In genomic region chr1:201750934-201751333, GRCh38 we compare ENCODE assay signal across 16 cellular contexts.
DNase-seq lines count a peak whose midpoint lies in the region; ATAC-seq and TF ChIP-seq lines count a peak whose summit lies in the region.
"Had no signal": no experiment of that assay in that cellular context is flagged by ENCODE, and none has a peak within 500 bp of the region (broad histone marks: within the 10 kb centered on the region; RNA-seq: fewer than 3 reads in every experiment).

No MANE protein-coding gene starts in this region.

- H3K27me3 ChIP-seq in fibroblast of lung (ENCODE audit: control insufficient read depth, insufficient read depth, low read length) (no peaks in the 10 kb centered on the region), thoracic aorta (replicated peaks; ENCODE audit: insufficient read depth) (no peaks in the 10 kb centered on the region)
- H3K27me3 ChIP-seq: gastroesophageal sphincter, Peyer's patch, testis had no signal

- no peak overlapping the region for H3K9ac ChIP-seq in fibroblast of lung (ENCODE audit: insufficient read depth, low read length)

- no peak overlapping the region for H3K4me2 ChIP-seq in fibroblast of lung (ENCODE audit: extremely low read depth, insufficient read depth, low read length)

- H3K4me1 ChIP-seq in fibroblast of lung (ENCODE audit: control insufficient read depth, extremely low read depth, insufficient read depth, low read length) (peaks cover 62% of the 10 kb centered on the region), thoracic aorta (ENCODE audit: control insufficient read depth in 1 of 2, low read depth in 2 of 2) (peaks cover 83 to 100% of the 10 kb centered on the region in 2 donors)
- H3K4me1 ChIP-seq: Peyer's patch, testis had no signal

- H3K9me3 ChIP-seq in fibroblast of lung (ENCODE audit: control insufficient read depth, insufficient read depth, low read depth, low read length): no peaks in the 10 kb centered on the region
- no peaks in the 10 kb centered on the region for H3K9me3 ChIP-seq in thoracic aorta
- H3K9me3 ChIP-seq: gastroesophageal sphincter, Peyer's patch, testis had no signal

- ATAC-seq in activated CD8-positive, alpha-beta T cell treated with anti-CD3 and anti-CD28 coated beads for 36 hours: no peak
- no peak for ATAC-seq in activated CD8-positive, alpha-beta T cell treated with anti-CD3 and anti-CD28 coated beads, Interleukin-2, amount 10 ng/mL, durations not matched to agents 7 days and 5 days
- peak; percentile 63 for ATAC-seq in activated T-helper 17 cell treated with anti-CD3 and anti-CD28 coated beads, Interleukin-2, amount 50 U/mL, for 72 hours (replicated peaks)
- ATAC-seq in thoracic aorta (ENCODE audit: insufficient number of reproducible peaks, low FRiP score, low read depth): no peak
- ATAC-seq in HG02642 (IDR thresholded peaks at IDR 0.05; ENCODE audit: poor library complexity, unreplicated experiment): no peak
- ATAC-seq: gastroesophageal sphincter had no signal

- peaks cover 89% of the 10 kb centered on the region for H3K79me2 ChIP-seq in fibroblast of lung (ENCODE audit: control insufficient read depth, insufficient read depth, low read length)

- H3K36me3 ChIP-seq in fibroblast of lung (ENCODE audit: control insufficient read depth, insufficient read depth, low read length) (no peaks in the 10 kb centered on the region), thoracic aorta (no peaks in the 10 kb centered on the region)
- H3K36me3 ChIP-seq: gastroesophageal sphincter, Peyer's patch had no signal

- H3K9me3 Mint-ChIP-seq in activated CD8-positive, alpha-beta T cell treated with anti-CD3 and anti-CD28 coated beads for 36 hours: no peaks in the 10 kb centered on the region
- H3K9me3 Mint-ChIP-seq in activated CD8-positive, alpha-beta T cell treated with anti-CD3 and anti-CD28 coated beads, Interleukin-2, amount 10 ng/mL, durations not matched to agents 7 days and 5 days (ENCODE audit: insufficient read depth): no peaks in the 10 kb centered on the region
- no peaks in the 10 kb centered on the region for H3K9me3 Mint-ChIP-seq in activated T-helper 17 cell treated with anti-CD3 and anti-CD28 coated beads, Interleukin-2, amount 50 U/mL, for 72 hours
- H3K9me3 Mint-ChIP-seq: naive B cell had no signal

- H3K27ac Mint-ChIP-seq in activated CD8-positive, alpha-beta T cell treated with anti-CD3 and anti-CD28 coated beads for 36 hours: peak overlapping the region; percentile 12
- H3K27ac Mint-ChIP-seq in activated CD8-positive, alpha-beta T cell treated with anti-CD3 and anti-CD28 coated beads, Interleukin-2, amount 10 ng/mL, durations not matched to agents 7 days and 5 days: no peak overlapping the region
- peak overlapping the region; percentile 51 for H3K27ac Mint-ChIP-seq in activated T-helper 17 cell treated with anti-CD3 and anti-CD28 coated beads, Interleukin-2, amount 50 U/mL, for 72 hours
- H3K27ac Mint-ChIP-seq: naive B cell had no signal

- H3K4me3 ChIP-seq in fibroblast of lung (replicated peaks in 1 of 4; ENCODE audit: control extremely low read depth in 1 of 4, insufficient read depth in 1 of 4, low read depth in 3 of 4, low read length in 4 of 4): no peak overlapping the region
- H3K4me3 ChIP-seq in thoracic aorta: no peak overlapping the region
- H3K4me3 ChIP-seq: gastroesophageal sphincter, Peyer's patch, testis had no signal

- H3K4me1 Mint-ChIP-seq in activated CD8-positive, alpha-beta T cell treated with anti-CD3 and anti-CD28 coated beads for 36 hours (ENCODE audit: low read depth): peaks cover 7% of the 10 kb centered on the region
- peaks cover 6% of the 10 kb centered on the region for H3K4me1 Mint-ChIP-seq in activated CD8-positive, alpha-beta T cell treated with anti-CD3 and anti-CD28 coated beads, Interleukin-2, amount 10 ng/mL, durations not matched to agents 7 days and 5 days (ENCODE audit: low read depth)
- H3K4me1 Mint-ChIP-seq in activated T-helper 17 cell treated with anti-CD3 and anti-CD28 coated beads, Interleukin-2, amount 50 U/mL, for 72 hours: peaks cover 8% of the 10 kb centered on the region

- DNase-seq in activated CD8-positive, alpha-beta T cell treated with anti-CD3 and anti-CD28 coated beads for 36 hours: no peak
- DNase-seq in activated CD8-positive, alpha-beta T cell treated with anti-CD3 and anti-CD28 coated beads, Interleukin-2, amount 10 ng/mL, durations not matched to agents 7 days and 5 days: no peak
- DNase-seq in fibroblast of lung (ENCODE audit: low read depth in 2 of 2) (peak; percentile 59 to 88), thoracic aorta (ENCODE audit: low spot score) (no peak), activated gamma-delta T cell treated with Interleukin-2 at 50 U/mL for 16 hours (no peak), AG08395 (ENCODE audit: low spot score) (no peak)
- DNase-seq: 8988T; activated CD4-positive, alpha-beta T cell treated with anti-CD3 and anti-CD28 coated beads, Interleukin-2, amount 50 U/mL, for 1 hour; activated effector memory CD4-positive, alpha-beta T cell treated with Interleukin-2 at 50 U/mL for 16 hours; naive B cell; NCI-H446 treated with DMSO at 0.1 percent for 48 hours; Peyer's patch; testis had no signal

- H3K4me3 Mint-ChIP-seq in activated CD8-positive, alpha-beta T cell treated with anti-CD3 and anti-CD28 coated beads for 36 hours: no peak overlapping the region
- no peak overlapping the region for H3K4me3 Mint-ChIP-seq in activated CD8-positive, alpha-beta T cell treated with anti-CD3 and anti-CD28 coated beads, Interleukin-2, amount 10 ng/mL, durations not matched to agents 7 days and 5 days
- H3K4me3 Mint-ChIP-seq in activated T-helper 17 cell treated with anti-CD3 and anti-CD28 coated beads, Interleukin-2, amount 50 U/mL, for 72 hours: no peak overlapping the region
- H3K4me3 Mint-ChIP-seq: naive B cell had no signal

- no peaks in the 10 kb centered on the region for H3K36me3 Mint-ChIP-seq in activated CD8-positive, alpha-beta T cell treated with anti-CD3 and anti-CD28 coated beads for 36 hours (ENCODE audit: low read depth)
- H3K36me3 Mint-ChIP-seq in activated CD8-positive, alpha-beta T cell treated with anti-CD3 and anti-CD28 coated beads, Interleukin-2, amount 10 ng/mL, durations not matched to agents 7 days and 5 days (ENCODE audit: low read depth): no peaks in the 10 kb centered on the region
- H3K36me3 Mint-ChIP-seq in activated T-helper 17 cell treated with anti-CD3 and anti-CD28 coated beads, Interleukin-2, amount 50 U/mL, for 72 hours (ENCODE audit: low read depth): no peaks in the 10 kb centered on the region
- H3K36me3 Mint-ChIP-seq: naive B cell had no signal

- POLR2A ChIA-PET in activated CD8-positive, alpha-beta T cell treated with anti-CD3 and anti-CD28 coated beads for 36 hours (lab: Charles Lee): no interaction called here
- POLR2A ChIA-PET in activated CD8-positive, alpha-beta T cell treated with anti-CD3 and anti-CD28 coated beads, Interleukin-2, amount 10 ng/mL, durations not matched to agents 7 days and 5 days (lab: Charles Lee): no interaction called here

- peaks cover 5% of the 10 kb centered on the region for H4K20me1 ChIP-seq in fibroblast of lung (ENCODE audit: control insufficient read depth, extremely low read depth, insufficient read depth, low read length)

- no peak overlapping the region for H2AFZ ChIP-seq in fibroblast of lung (ENCODE audit: low read length)

- H3K27ac ChIP-seq in fibroblast of lung (ENCODE audit: insufficient read depth, low read length) (no peak overlapping the region), thoracic aorta (peak overlapping the region; percentile 87 to 89)
- H3K27ac ChIP-seq: gastroesophageal sphincter, Peyer's patch, testis had no signal

- TF ChIP-seq CTCF in activated CD8-positive, alpha-beta T cell treated with anti-CD3 and anti-CD28 coated beads for 36 hours (IDR thresholded peaks at IDR 0.05): no peak
- no peak for TF ChIP-seq CTCF in fibroblast of lung (conservative IDR thresholded peaks at IDR 0.05 in 1 of 2, IDR thresholded peaks at IDR 0.05 in 1 of 2; ENCODE audit: low read depth in 1 of 2, low read length in 2 of 2)
- TF ChIP-seq CTCF in thoracic aorta (IDR thresholded peaks at IDR 0.05): no peak

- peaks cover 10% of the 10 kb centered on the region for H3K27me3 Mint-ChIP-seq in activated CD8-positive, alpha-beta T cell treated with anti-CD3 and anti-CD28 coated beads for 36 hours
- H3K27me3 Mint-ChIP-seq in activated CD8-positive, alpha-beta T cell treated with anti-CD3 and anti-CD28 coated beads, Interleukin-2, amount 10 ng/mL, durations not matched to agents 7 days and 5 days (ENCODE audit: low read depth): peaks cover 25% of the 10 kb centered on the region
- peaks cover 9% of the 10 kb centered on the region for H3K27me3 Mint-ChIP-seq in activated T-helper 17 cell treated with anti-CD3 and anti-CD28 coated beads, Interleukin-2, amount 50 U/mL, for 72 hours
- H3K27me3 Mint-ChIP-seq: naive B cell had no signal

- CTCF ChIA-PET in activated CD8-positive, alpha-beta T cell treated with anti-CD3 and anti-CD28 coated beads for 36 hours (lab: Charles Lee): no interaction called here
- CTCF ChIA-PET in activated CD8-positive, alpha-beta T cell treated with anti-CD3 and anti-CD28 coated beads, Interleukin-2, amount 10 ng/mL, durations not matched to agents 7 days and 5 days (lab: Charles Lee): no interaction called here

- intact Hi-C loops in activated CD8-positive, alpha-beta T cell treated with anti-CD3 and anti-CD28 coated beads for 36 hours (cut with micrococcal nuclease): no loop called here

Comparison
In these comparisons a context has a peak if more than half of its experiments do, and no peak if none do; other contexts are left out.
1. DNase-seq: peak in fibroblast of lung (2 of 2); none in activated CD8-positive, alpha-beta T cell treated with anti-CD3 and anti-CD28 coated beads for 36 hours (single experiment), activated CD8-positive, alpha-beta T cell treated with anti-CD3 and anti-CD28 coated beads, Interleukin-2, amount 10 ng/mL, durations not matched to agents 7 days and 5 days (single experiment), thoracic aorta (single experiment), activated gamma-delta T cell treated with Interleukin-2 at 50 U/mL for 16 hours (single experiment) and AG08395 (single experiment).